Comparison of ENCODE assay signal across 21 cellular contexts in the genomic region with DNA sequence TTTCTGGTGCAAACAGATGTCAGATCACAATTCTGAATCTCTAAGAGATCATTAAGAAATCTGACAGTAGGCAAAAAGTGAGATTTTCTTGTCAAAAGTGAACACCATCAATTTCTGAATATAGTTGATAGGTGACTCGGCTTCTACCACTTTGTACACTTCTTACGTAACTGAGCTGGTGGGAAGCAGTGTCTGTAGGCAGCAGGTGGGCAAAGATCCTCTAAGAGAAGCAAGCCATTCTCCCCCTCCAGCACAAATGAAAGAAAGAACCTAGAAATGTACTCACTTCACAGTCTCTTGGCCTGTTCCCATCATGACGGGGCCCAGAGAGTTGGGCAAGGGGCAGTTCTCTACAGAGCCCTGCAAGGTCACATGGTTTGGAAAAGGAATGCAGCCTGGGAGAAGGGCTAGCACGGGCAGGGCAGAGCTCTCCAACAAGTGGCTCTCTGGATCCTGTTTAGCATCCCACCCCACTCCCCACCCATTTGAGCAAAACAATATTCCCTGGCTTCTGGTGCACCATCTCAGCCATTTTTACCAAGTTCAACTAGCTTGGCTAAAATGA.
DNase-seq lines count a peak whose midpoint lies in the region; ATAC-seq and TF ChIP-seq lines count a peak whose summit lies in the region.
"Had no signal": no experiment of that assay in that cellular context is flagged by ENCODE, and none has a peak within 500 bp of the region (broad histone marks: within the 10 kb centered on the region; RNA-seq: fewer than 3 reads in every experiment).

No MANE protein-coding gene starts in this region.

- H3K9ac ChIP-seq in iPS-18a (ENCODE audit: low read length) = peak overlapping the region; percentile 17
- H3K9ac ChIP-seq in neural cell (ENCODE audit: low read length) = no peak overlapping the region

- no peak overlapping the region for H2AFZ ChIP-seq in neural cell (ENCODE audit: low read depth, low read length)

- no peaks in the 10 kb centered on the region for H4K20me1 ChIP-seq in neural cell (ENCODE audit: insufficient read depth)

- no peak for TF ChIP-seq RAD21 in neural cell (conservative IDR thresholded peaks at IDR 0.05)

- intact Hi-C loops in left ventricle myocardium superior (cut with micrococcal nuclease) = no loop called here

- DNase-seq in cardiac muscle cell (ENCODE audit: low read depth in 1 of 2, low spot score in 1 of 2) (peak; percentile 5 to 33), left ventricle myocardium superior (no peak), GM03348 (ENCODE audit: low spot score) (no peak), NCI-H187 (lab: John Stamatoyannopoulos, UW) (no peak), NCI-H1092 (lab: John Stamatoyannopoulos, UW) (no peak), medulla oblongata (ENCODE audit: extremely low spot score) (no peak)
- DNase-seq: Calu3; CD4-positive, alpha-beta T cell; DMS79; KG1; NCI-H146; NCI-H2107; NCI-H2227 treated with DMSO at 0.1 percent for 48 hours; NCI-H524; Peyer's patch had no signal

- no peak overlapping the region for H3K4me2 ChIP-seq in neural cell (ENCODE audit: low read length)

- no peaks in the 10 kb centered on the region for H3F3A ChIP-seq in neural cell (ENCODE audit: insufficient read depth, low read length, poor library complexity, severe bottlenecking)

- H3K4me3 ChIP-seq in cardiac muscle cell = no peak overlapping the region
- no peak overlapping the region for H3K4me3 ChIP-seq in iPS-18a (ENCODE audit: low read length)
- H3K4me3 ChIP-seq in neural cell (ENCODE audit: low read length) = no peak overlapping the region
- H3K4me3 ChIP-seq: GM12878, Peyer's patch had no signal

- H3K9me2 ChIP-seq in neural cell (ENCODE audit: insufficient read depth, low read length) = no peaks in the 10 kb centered on the region

- H3K79me2 ChIP-seq in neural cell (replicated peaks; ENCODE audit: insufficient read depth, low read length) = no peaks in the 10 kb centered on the region

- TF ChIP-seq CTCF in cardiac muscle cell (IDR thresholded peaks at IDR 0.05; ENCODE audit: low read depth, low read length) = no peak
- no peak for TF ChIP-seq CTCF in neural cell (IDR thresholded peaks at IDR 0.05; ENCODE audit: poor library complexity, severe bottlenecking)

- H3K27me3 ChIP-seq in cardiac muscle cell (no peaks in the 10 kb centered on the region), iPS-18a (ENCODE audit: control insufficient read depth, insufficient read depth, low read length) (no peaks in the 10 kb centered on the region), neural cell (ENCODE audit: insufficient read depth, low read depth, low read length) (no peaks in the 10 kb centered on the region)
- H3K27me3 ChIP-seq: Peyer's patch had no signal

- H3K4me1 ChIP-seq in cardiac muscle cell (ENCODE audit: low read depth) (no peaks in the 10 kb centered on the region), iPS-18a (ENCODE audit: control insufficient read depth, low read depth, low read length) (peaks cover 18% of the 10 kb centered on the region)
- H3K4me1 ChIP-seq: Peyer's patch had no signal

- H3K27ac ChIP-seq in cardiac muscle cell (no peak overlapping the region), iPS-18a (ENCODE audit: low read length) (no peak overlapping the region), neural cell (ENCODE audit: low read length) (no peak overlapping the region)
- H3K27ac ChIP-seq: 22Rv1, Peyer's patch had no signal

- peak; percentile 89 for TF ChIP-seq EP300 in neural cell (conservative IDR thresholded peaks at IDR 0.05; ENCODE audit: poor library complexity, severe bottlenecking)

- H3K9me3 ChIP-seq in cardiac muscle cell (ENCODE audit: low read depth) = no peaks in the 10 kb centered on the region
- peaks cover 7% of the 10 kb centered on the region for H3K9me3 ChIP-seq in iPS-18a (ENCODE audit: control insufficient read depth, low read depth, low read length)
- H3K9me3 ChIP-seq in neural cell (ENCODE audit: low read length) = no peaks in the 10 kb centered on the region
- H3K9me3 ChIP-seq: Peyer's patch had no signal

- no peaks in the 10 kb centered on the region for H3K36me3 ChIP-seq in cardiac muscle cell
- no peaks in the 10 kb centered on the region for H3K36me3 ChIP-seq in iPS-18a (ENCODE audit: control insufficient read depth, low read depth, low read length)
- no peaks in the 10 kb centered on the region for H3K36me3 ChIP-seq in neural cell (ENCODE audit: insufficient read depth, low read length)
- H3K36me3 ChIP-seq: Peyer's patch had no signal

- ATAC-seq in left ventricle myocardium superior = no peak
- ATAC-seq: GM12878, HepG2, Right ventricle myocardium inferior had no signal

TF ChIP-seq in neural cell, 6 proteins besides CTCF, POLR2A, EP300 and RAD21:
- TF ChIP-seq MXI1 (conservative IDR thresholded peaks at IDR 0.05; ENCODE audit: poor library complexity, severe bottlenecking) (no peak), SMC3 (conservative IDR thresholded peaks at IDR 0.05; ENCODE audit: poor library complexity) (no peak), POLR2AphosphoS5 (IDR thresholded peaks at IDR 0.05) (peak; percentile 27), EZH2 (IDR thresholded peaks at IDR 0.05; ENCODE audit: borderline replicate concordance, insufficient read depth, low read length, poor library complexity, severe bottlenecking) (no peak), TAF1 (IDR thresholded peaks at IDR 0.05; ENCODE audit: low read depth) (no peak), REST (IDR thresholded peaks at IDR 0.05; ENCODE audit: borderline replicate concordance) (no peak)
TF ChIP-seq in neural cell: peak in this region for 1.

Comparison
In these comparisons a context has a peak if more than half of its experiments do, and no peak if none do; other contexts are left out.
1. DNase-seq: peak in cardiac muscle cell (2 of 2); none in left ventricle myocardium superior (single experiment), GM03348 (single experiment), NCI-H187 (0 of 2), NCI-H1092 (single experiment) and medulla oblongata (single experiment).